ENCODE assay signal across 1 cellular context in genomic region chr5:13045897-13046551, GRCh38.
TF ChIP-seq lines count a peak whose summit lies in the region.

No MANE protein-coding gene starts in this region.

TF ChIP-seq in WTC11, 78 proteins besides CTCF, POLR2A, EP300 and RAD21 (continued from another document):
- TF ChIP-seq ATF6 (CRISPR knock-in tag; IDR thresholded peaks at IDR 0.05) = no peak
- no peak for TF ChIP-seq IRF2 (CRISPR knock-in tag; IDR thresholded peaks at IDR 0.05; ENCODE audit: borderline replicate concordance, low read depth)
- TF ChIP-seq, protein P1, sequence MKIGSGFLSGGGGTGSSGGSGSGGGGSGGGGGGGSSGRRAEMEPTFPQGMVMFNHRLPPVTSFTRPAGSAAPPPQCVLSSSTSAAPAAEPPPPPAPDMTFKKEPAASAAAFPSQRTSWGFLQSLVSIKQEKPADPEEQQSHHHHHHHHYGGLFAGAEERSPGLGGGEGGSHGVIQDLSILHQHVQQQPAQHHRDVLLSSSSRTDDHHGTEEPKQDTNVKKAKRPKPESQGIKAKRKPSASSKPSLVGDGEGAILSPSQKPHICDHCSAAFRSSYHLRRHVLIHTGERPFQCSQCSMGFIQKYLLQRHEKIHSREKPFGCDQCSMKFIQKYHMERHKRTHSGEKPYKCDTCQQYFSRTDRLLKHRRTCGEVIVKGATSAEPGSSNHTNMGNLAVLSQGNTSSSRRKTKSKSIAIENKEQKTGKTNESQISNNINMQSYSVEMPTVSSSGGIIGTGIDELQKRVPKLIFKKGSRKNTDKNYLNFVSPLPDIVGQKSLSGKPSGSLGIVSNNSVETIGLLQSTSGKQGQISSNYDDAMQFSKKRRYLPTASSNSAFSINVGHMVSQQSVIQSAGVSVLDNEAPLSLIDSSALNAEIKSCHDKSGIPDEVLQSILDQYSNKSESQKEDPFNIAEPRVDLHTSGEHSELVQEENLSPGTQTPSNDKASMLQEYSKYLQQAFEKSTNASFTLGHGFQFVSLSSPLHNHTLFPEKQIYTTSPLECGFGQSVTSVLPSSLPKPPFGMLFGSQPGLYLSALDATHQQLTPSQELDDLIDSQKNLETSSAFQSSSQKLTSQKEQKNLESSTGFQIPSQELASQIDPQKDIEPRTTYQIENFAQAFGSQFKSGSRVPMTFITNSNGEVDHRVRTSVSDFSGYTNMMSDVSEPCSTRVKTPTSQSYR (CRISPR knock-in tag; IDR thresholded peaks at IDR 0.05) = no peak
- no peak for TF ChIP-seq SOX15 (CRISPR knock-in tag; IDR thresholded peaks at IDR 0.05)
- TF ChIP-seq, protein P2, sequence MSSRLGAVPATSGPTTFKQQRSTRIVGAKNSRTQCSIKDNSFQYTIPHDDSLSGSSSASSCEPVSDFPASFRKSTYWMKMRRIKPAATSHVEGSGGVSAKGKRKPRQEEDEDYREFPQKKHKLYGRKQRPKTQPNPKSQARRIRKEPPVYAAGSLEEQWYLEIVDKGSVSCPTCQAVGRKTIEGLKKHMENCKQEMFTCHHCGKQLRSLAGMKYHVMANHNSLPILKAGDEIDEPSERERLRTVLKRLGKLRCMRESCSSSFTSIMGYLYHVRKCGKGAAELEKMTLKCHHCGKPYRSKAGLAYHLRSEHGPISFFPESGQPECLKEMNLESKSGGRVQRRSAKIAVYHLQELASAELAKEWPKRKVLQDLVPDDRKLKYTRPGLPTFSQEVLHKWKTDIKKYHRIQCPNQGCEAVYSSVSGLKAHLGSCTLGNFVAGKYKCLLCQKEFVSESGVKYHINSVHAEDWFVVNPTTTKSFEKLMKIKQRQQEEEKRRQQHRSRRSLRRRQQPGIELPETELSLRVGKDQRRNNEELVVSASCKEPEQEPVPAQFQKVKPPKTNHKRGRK (CRISPR knock-in tag; IDR thresholded peaks at IDR 0.05; ENCODE audit: borderline replicate concordance) = no peak
- TF ChIP-seq, protein P3, sequence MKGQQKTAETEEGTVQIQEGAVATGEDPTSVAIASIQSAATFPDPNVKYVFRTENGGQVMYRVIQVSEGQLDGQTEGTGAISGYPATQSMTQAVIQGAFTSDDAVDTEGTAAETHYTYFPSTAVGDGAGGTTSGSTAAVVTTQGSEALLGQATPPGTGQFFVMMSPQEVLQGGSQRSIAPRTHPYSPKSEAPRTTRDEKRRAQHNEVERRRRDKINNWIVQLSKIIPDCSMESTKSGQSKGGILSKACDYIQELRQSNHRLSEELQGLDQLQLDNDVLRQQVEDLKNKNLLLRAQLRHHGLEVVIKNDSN (CRISPR knock-in tag; IDR thresholded peaks at IDR 0.05) = no peak
- no peak for TF ChIP-seq IRF1 (CRISPR knock-in tag; IDR thresholded peaks at IDR 0.05)
- TF ChIP-seq, protein P4, sequence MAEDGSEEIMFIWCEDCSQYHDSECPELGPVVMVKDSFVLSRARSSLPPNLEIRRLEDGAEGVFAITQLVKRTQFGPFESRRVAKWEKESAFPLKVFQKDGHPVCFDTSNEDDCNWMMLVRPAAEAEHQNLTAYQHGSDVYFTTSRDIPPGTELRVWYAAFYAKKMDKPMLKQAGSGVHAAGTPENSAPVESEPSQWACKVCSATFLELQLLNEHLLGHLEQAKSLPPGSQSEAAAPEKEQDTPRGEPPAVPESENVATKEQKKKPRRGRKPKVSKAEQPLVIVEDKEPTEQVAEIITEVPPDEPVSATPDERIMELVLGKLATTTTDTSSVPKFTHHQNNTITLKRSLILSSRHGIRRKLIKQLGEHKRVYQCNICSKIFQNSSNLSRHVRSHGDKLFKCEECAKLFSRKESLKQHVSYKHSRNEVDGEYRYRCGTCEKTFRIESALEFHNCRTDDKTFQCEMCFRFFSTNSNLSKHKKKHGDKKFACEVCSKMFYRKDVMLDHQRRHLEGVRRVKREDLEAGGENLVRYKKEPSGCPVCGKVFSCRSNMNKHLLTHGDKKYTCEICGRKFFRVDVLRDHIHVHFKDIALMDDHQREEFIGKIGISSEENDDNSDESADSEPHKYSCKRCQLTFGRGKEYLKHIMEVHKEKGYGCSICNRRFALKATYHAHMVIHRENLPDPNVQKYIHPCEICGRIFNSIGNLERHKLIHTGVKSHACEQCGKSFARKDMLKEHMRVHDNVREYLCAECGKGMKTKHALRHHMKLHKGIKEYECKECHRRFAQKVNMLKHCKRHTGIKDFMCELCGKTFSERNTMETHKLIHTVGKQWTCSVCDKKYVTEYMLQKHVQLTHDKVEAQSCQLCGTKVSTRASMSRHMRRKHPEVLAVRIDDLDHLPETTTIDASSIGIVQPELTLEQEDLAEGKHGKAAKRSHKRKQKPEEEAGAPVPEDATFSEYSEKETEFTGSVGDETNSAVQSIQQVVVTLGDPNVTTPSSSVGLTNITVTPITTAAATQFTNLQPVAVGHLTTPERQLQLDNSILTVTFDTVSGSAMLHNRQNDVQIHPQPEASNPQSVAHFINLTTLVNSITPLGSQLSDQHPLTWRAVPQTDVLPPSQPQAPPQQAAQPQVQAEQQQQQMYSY (CRISPR knock-in tag; IDR thresholded peaks at IDR 0.05) = no peak
- no peak for TF ChIP-seq GABPB1 (CRISPR knock-in tag; IDR thresholded peaks at IDR 0.05)
- TF ChIP-seq JAZF1 (CRISPR knock-in tag; IDR thresholded peaks at IDR 0.05) = no peak
- no peak for TF ChIP-seq ZNF121 (CRISPR knock-in tag; IDR thresholded peaks at IDR 0.05)
- TF ChIP-seq ZNF416 (CRISPR knock-in tag; IDR thresholded peaks at IDR 0.05) = no peak
- no peak for TF ChIP-seq ESRRA (CRISPR knock-in tag; IDR thresholded peaks at IDR 0.05; ENCODE audit: borderline replicate concordance)
- TF ChIP-seq MYBL2 (CRISPR knock-in tag; IDR thresholded peaks at IDR 0.05) = no peak
- no peak for TF ChIP-seq JUN (CRISPR knock-in tag; IDR thresholded peaks at IDR 0.05)
- TF ChIP-seq, protein P5, sequence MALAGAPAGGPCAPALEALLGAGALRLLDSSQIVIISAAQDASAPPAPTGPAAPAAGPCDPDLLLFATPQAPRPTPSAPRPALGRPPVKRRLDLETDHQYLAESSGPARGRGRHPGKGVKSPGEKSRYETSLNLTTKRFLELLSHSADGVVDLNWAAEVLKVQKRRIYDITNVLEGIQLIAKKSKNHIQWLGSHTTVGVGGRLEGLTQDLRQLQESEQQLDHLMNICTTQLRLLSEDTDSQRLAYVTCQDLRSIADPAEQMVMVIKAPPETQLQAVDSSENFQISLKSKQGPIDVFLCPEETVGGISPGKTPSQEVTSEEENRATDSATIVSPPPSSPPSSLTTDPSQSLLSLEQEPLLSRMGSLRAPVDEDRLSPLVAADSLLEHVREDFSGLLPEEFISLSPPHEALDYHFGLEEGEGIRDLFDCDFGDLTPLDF (CRISPR knock-in tag; IDR thresholded peaks at IDR 0.05) = no peak
- TF ChIP-seq SP1 (CRISPR knock-in tag; conservative IDR thresholded peaks at IDR 0.05) = no peak
- TF ChIP-seq ZNF396 (CRISPR knock-in tag; IDR thresholded peaks at IDR 0.05; ENCODE audit: borderline replicate concordance) = no peak
- TF ChIP-seq FOXP1 (CRISPR knock-in tag; IDR thresholded peaks at IDR 0.05; ENCODE audit: borderline replicate concordance) = no peak
TF ChIP-seq in WTC11: peak in this region for 0.
